ENCODE assay signal across 28 cellular contexts in the genomic region with DNA sequence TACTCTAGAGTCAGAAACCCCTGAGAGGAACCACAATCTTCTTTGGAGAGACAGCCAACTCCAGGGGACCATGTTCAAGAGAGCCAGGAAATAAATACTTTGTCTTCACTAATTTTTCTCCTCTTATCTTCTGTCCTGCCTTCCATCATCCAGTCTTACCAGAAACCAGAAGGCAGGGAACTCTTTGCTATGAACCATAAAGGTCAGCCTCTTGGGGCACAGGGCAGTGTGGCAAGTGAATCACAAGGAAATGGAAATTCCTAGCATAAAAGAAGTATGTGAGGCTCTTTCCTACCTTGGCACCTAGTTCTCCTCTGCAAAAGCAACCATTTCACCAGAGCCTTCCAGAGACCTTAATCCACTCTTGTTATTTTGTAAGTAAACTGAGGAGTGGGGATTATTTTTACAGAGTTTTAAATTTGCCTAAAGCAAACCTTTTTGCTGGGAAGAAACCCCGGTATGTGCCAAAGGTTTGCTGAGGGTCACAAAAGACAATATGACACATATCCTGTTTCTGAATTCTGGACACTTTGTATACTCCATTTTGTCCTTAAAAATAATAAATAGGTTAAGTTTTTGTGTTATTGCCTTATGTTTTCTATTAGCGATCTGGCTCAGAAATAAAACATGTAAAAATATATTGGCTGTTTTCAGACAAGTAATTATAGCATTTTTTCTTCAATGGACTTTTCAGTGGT.
DNase-seq lines count a peak whose midpoint lies in the region; ATAC-seq, FAIRE-seq and TF ChIP-seq lines count a peak whose summit lies in the region.
"Had no signal": no experiment of that assay in that cellular context is flagged by ENCODE, and none has a peak within 500 bp of the region (broad histone marks: within the 10 kb centered on the region; RNA-seq: fewer than 3 reads in every experiment).

No MANE protein-coding gene starts in this region.

- H3K4me1 ChIP-seq in thyroid gland: no peaks in the 10 kb centered on the region
- H3K4me1 ChIP-seq: ascending aorta, esophagus muscularis mucosa, heart left ventricle, testis had no signal

- H3K27ac ChIP-seq in thyroid gland: no peak overlapping the region
- H3K27ac ChIP-seq: ascending aorta, esophagus muscularis mucosa, heart left ventricle, KMS-11, skin epidermis, testis, vagina had no signal

- peak; percentile 13 for DNase-seq in HS-5 (ENCODE audit: low read depth)
- peak; percentile 13 to 41 for DNase-seq in SW 1271 (lab: John Stamatoyannopoulos, UW)
- peak; percentile 7 for DNase-seq in fibroblast of the aortic adventitia (ENCODE audit: low read depth)
- DNase-seq in GM12892 (ENCODE audit: insufficient read length): no peak
- no peak for DNase-seq in NCI-H526 treated with DMSO at 0.1 percent for 48 hours (lab: John Stamatoyannopoulos, UW)
- DNase-seq in thyroid gland: no peak
- DNase-seq: activated CD4-positive, alpha-beta T cell treated with anti-CD3 and anti-CD28 coated beads for 36 hours; activated T-cell treated with anti-CD3 and anti-CD28 coated beads, Interleukin-2, amount 50 U/mL, for 72 hours; AML-193; CD8-positive, alpha-beta memory T cell; heart left ventricle; HFFc6; NCI-H1930; NCI-H345; OCI-M1; SIG-M5; T-helper 1 cell; testis had no signal

- no peaks in the 10 kb centered on the region for H3K36me3 ChIP-seq in thyroid gland
- H3K36me3 ChIP-seq: ascending aorta, esophagus muscularis mucosa, heart left ventricle, vagina had no signal

- FAIRE-seq in GM12892 (lab: Jason Lieb, UNC): no peak
- FAIRE-seq: HTR-8/SVneo, TTC549 had no signal

- TF ChIP-seq POLR2A in GM12892 (IDR thresholded peaks at IDR 0.05; ENCODE audit: low read depth, low read length) (no peak), thyroid gland (IDR thresholded peaks at IDR 0.05) (no peak)

- no peak for ATAC-seq in HG02870 (IDR thresholded peaks at IDR 0.05; ENCODE audit: unreplicated experiment)
- ATAC-seq: activated CD4-positive, alpha-beta T cell treated with anti-CD3 and anti-CD28 coated beads for 36 hours; activated naive CD4-positive, alpha-beta T cell treated with anti-CD3 and anti-CD28 coated beads, Interleukin-2, amount 50 U/mL, for 72 hours; activated T-cell treated with anti-CD3 and anti-CD28 coated beads, Interleukin-2, amount 50 U/mL, for 72 hours; heart left ventricle; stimulated activated memory B cell treated with anti-CD40 and anti-IgM and Interleukin-4, amounts not matched to agents 10 μg/mL and 1 μg/mL and 100 μg/mL, for 72 hours had no signal

- intact Hi-C loops in thyroid gland (cut with DNase I): no loop called here

- H3K27me3 ChIP-seq in thyroid gland: no peaks in the 10 kb centered on the region
- H3K27me3 ChIP-seq: ascending aorta, esophagus muscularis mucosa, heart left ventricle, testis, vagina had no signal

- no peak overlapping the region for H3K4me3 ChIP-seq in fibroblast of the aortic adventitia (ENCODE audit: low read depth, low read length)
- no peak overlapping the region for H3K4me3 ChIP-seq in thyroid gland (replicated peaks in 1 of 3)
- H3K4me3 ChIP-seq: ascending aorta, esophagus muscularis mucosa, heart left ventricle, skin epidermis, testis, vagina had no signal

- no peak for TF ChIP-seq CTCF in fibroblast of the aortic adventitia (IDR thresholded peaks at IDR 0.05; ENCODE audit: insufficient read depth, low read length)
- TF ChIP-seq CTCF in thyroid gland (IDR thresholded peaks at IDR 0.05): no peak

- H3K9me3 ChIP-seq in thyroid gland: no peaks in the 10 kb centered on the region
- H3K9me3 ChIP-seq: testis, vagina had no signal

- 70 to 75% methylated on average over 2 of the region's 2 CpGs for WGBS in thyroid gland, 2 donors

Comparison
In these comparisons a context has a peak if more than half of its experiments do, and no peak if none do; other contexts are left out.
1. DNase-seq: peak in HS-5 (single experiment), SW 1271 (2 of 2) and fibroblast of the aortic adventitia (single experiment); none in GM12892 (single experiment), NCI-H526 treated with DMSO at 0.1 percent for 48 hours (single experiment) and thyroid gland (0 of 2).